In genomic region chr18:3603460-3604259, GRCh38 we compare ENCODE assay signal across 1 cellular context.
TF ChIP-seq lines count a peak whose summit lies in the region.

No MANE protein-coding gene starts in this region.

TF ChIP-seq in WTC11, 78 proteins besides CTCF, POLR2A, EP300 and RAD21 (continued from another document):
- TF ChIP-seq, protein P1, sequence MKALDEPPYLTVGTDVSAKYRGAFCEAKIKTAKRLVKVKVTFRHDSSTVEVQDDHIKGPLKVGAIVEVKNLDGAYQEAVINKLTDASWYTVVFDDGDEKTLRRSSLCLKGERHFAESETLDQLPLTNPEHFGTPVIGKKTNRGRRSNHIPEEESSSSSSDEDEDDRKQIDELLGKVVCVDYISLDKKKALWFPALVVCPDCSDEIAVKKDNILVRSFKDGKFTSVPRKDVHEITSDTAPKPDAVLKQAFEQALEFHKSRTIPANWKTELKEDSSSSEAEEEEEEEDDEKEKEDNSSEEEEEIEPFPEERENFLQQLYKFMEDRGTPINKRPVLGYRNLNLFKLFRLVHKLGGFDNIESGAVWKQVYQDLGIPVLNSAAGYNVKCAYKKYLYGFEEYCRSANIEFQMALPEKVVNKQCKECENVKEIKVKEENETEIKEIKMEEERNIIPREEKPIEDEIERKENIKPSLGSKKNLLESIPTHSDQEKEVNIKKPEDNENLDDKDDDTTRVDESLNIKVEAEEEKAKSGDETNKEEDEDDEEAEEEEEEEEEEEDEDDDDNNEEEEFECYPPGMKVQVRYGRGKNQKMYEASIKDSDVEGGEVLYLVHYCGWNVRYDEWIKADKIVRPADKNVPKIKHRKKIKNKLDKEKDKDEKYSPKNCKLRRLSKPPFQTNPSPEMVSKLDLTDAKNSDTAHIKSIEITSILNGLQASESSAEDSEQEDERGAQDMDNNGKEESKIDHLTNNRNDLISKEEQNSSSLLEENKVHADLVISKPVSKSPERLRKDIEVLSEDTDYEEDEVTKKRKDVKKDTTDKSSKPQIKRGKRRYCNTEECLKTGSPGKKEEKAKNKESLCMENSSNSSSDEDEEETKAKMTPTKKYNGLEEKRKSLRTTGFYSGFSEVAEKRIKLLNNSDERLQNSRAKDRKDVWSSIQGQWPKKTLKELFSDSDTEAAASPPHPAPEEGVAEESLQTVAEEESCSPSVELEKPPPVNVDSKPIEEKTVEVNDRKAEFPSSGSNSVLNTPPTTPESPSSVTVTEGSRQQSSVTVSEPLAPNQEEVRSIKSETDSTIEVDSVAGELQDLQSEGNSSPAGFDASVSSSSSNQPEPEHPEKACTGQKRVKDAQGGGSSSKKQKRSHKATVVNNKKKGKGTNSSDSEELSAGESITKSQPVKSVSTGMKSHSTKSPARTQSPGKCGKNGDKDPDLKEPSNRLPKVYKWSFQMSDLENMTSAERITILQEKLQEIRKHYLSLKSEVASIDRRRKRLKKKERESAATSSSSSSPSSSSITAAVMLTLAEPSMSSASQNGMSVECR (CRISPR knock-in tag; IDR thresholded peaks at IDR 0.05; ENCODE audit: borderline replicate concordance) = no peak
- TF ChIP-seq TEAD4 (CRISPR knock-in tag; IDR thresholded peaks at IDR 0.05) (peak; percentile 56; the same call in 1 of the 2 replicates), TEAD1 (CRISPR knock-in tag; IDR thresholded peaks at IDR 0.05) (peak; percentile 66; the same call in 1 of the 2 replicates), PRRX2 (CRISPR knock-in tag; IDR thresholded peaks at IDR 0.05) (no peak), MAX (CRISPR knock-in tag; IDR thresholded peaks at IDR 0.05) (no peak), ZBTB21 (CRISPR knock-in tag; IDR thresholded peaks at IDR 0.05; ENCODE audit: borderline replicate concordance) (no peak), SP1 (CRISPR knock-in tag; conservative IDR thresholded peaks at IDR 0.05) (peak; percentile 51; the same call in 1 of the 2 replicates), ZNF423 (CRISPR knock-in tag; IDR thresholded peaks at IDR 0.05) (no peak), SMAD4 (CRISPR knock-in tag; IDR thresholded peaks at IDR 0.05) (no peak), ZNF232 (CRISPR knock-in tag; IDR thresholded peaks at IDR 0.05) (0 out of 2 replicates have a peak, but pooled peaks have one; percentile 19), ZNF317 (CRISPR knock-in tag; IDR thresholded peaks at IDR 0.05; ENCODE audit: borderline replicate concordance, low read depth) (no peak), FOXJ3 (CRISPR knock-in tag; IDR thresholded peaks at IDR 0.05; ENCODE audit: borderline replicate concordance) (no peak; the same call in 1 of the 2 replicates), KAT7 (CRISPR knock-in tag; IDR thresholded peaks at IDR 0.05; ENCODE audit: borderline replicate concordance) (0 out of 2 replicates have a peak, but pooled peaks have one; percentile 6), ZNF532 (CRISPR knock-in tag; IDR thresholded peaks at IDR 0.05; ENCODE audit: borderline replicate concordance) (no peak), ZBTB43 (CRISPR knock-in tag; IDR thresholded peaks at IDR 0.05) (no peak), ATF1 (CRISPR knock-in tag; IDR thresholded peaks at IDR 0.05) (no peak), GABPB1 (CRISPR knock-in tag; IDR thresholded peaks at IDR 0.05) (peak; percentile 83), TCF7 (CRISPR knock-in tag; IDR thresholded peaks at IDR 0.05; ENCODE audit: low read depth) (no peak), FOXK1 (CRISPR knock-in tag; IDR thresholded peaks at IDR 0.05) (peak; percentile 33; the same call in 1 of the 2 replicates), USF2 (CRISPR knock-in tag; IDR thresholded peaks at IDR 0.05) (peak; percentile 89), MXD4 (CRISPR knock-in tag; IDR thresholded peaks at IDR 0.05; ENCODE audit: borderline replicate concordance) (no peak), RORB (CRISPR knock-in tag; IDR thresholded peaks at IDR 0.05) (no peak), GTF2I (CRISPR knock-in tag; conservative IDR thresholded peaks at IDR 0.05) (no peak), EMX1 (CRISPR knock-in tag; IDR thresholded peaks at IDR 0.05) (no peak), NFE2L1 (CRISPR knock-in tag; IDR thresholded peaks at IDR 0.05) (peak; percentile 72; the same call in 1 of the 2 replicates), JUN (CRISPR knock-in tag; IDR thresholded peaks at IDR 0.05) (peak; percentile 78; the same call in 1 of the 2 replicates), HMGA2 (CRISPR knock-in tag; IDR thresholded peaks at IDR 0.05) (no peak), ZSCAN18 (CRISPR knock-in tag; IDR thresholded peaks at IDR 0.05) (no peak)
- TF ChIP-seq, protein P2, sequence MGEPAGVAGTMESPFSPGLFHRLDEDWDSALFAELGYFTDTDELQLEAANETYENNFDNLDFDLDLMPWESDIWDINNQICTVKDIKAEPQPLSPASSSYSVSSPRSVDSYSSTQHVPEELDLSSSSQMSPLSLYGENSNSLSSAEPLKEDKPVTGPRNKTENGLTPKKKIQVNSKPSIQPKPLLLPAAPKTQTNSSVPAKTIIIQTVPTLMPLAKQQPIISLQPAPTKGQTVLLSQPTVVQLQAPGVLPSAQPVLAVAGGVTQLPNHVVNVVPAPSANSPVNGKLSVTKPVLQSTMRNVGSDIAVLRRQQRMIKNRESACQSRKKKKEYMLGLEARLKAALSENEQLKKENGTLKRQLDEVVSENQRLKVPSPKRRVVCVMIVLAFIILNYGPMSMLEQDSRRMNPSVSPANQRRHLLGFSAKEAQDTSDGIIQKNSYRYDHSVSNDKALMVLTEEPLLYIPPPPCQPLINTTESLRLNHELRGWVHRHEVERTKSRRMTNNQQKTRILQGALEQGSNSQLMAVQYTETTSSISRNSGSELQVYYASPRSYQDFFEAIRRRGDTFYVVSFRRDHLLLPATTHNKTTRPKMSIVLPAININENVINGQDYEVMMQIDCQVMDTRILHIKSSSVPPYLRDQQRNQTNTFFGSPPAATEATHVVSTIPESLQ (CRISPR knock-in tag; IDR thresholded peaks at IDR 0.05) = no peak
- TF ChIP-seq, protein P3, sequence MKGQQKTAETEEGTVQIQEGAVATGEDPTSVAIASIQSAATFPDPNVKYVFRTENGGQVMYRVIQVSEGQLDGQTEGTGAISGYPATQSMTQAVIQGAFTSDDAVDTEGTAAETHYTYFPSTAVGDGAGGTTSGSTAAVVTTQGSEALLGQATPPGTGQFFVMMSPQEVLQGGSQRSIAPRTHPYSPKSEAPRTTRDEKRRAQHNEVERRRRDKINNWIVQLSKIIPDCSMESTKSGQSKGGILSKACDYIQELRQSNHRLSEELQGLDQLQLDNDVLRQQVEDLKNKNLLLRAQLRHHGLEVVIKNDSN (CRISPR knock-in tag; IDR thresholded peaks at IDR 0.05) = peak; percentile 90
- TF ChIP-seq, protein P4, sequence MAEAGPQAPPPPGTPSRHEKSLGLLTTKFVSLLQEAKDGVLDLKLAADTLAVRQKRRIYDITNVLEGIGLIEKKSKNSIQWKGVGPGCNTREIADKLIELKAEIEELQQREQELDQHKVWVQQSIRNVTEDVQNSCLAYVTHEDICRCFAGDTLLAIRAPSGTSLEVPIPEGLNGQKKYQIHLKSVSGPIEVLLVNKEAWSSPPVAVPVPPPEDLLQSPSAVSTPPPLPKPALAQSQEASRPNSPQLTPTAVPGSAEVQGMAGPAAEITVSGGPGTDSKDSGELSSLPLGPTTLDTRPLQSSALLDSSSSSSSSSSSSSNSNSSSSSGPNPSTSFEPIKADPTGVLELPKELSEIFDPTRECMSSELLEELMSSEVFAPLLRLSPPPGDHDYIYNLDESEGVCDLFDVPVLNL (CRISPR knock-in tag; IDR thresholded peaks at IDR 0.05; ENCODE audit: borderline replicate concordance, low read depth) = no peak
- TF ChIP-seq, protein P5, sequence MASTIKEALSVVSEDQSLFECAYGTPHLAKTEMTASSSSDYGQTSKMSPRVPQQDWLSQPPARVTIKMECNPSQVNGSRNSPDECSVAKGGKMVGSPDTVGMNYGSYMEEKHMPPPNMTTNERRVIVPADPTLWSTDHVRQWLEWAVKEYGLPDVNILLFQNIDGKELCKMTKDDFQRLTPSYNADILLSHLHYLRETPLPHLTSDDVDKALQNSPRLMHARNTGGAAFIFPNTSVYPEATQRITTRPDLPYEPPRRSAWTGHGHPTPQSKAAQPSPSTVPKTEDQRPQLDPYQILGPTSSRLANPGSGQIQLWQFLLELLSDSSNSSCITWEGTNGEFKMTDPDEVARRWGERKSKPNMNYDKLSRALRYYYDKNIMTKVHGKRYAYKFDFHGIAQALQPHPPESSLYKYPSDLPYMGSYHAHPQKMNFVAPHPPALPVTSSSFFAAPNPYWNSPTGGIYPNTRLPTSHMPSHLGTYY (CRISPR knock-in tag; IDR thresholded peaks at IDR 0.05) = no peak; the same call in 1 of the 2 replicates
- TF ChIP-seq, protein P6, sequence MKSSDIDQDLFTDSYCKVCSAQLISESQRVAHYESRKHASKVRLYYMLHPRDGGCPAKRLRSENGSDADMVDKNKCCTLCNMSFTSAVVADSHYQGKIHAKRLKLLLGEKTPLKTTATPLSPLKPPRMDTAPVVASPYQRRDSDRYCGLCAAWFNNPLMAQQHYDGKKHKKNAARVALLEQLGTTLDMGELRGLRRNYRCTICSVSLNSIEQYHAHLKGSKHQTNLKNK (CRISPR knock-in tag; IDR thresholded peaks at IDR 0.05) = peak; percentile 86
- TF ChIP-seq, protein P7, sequence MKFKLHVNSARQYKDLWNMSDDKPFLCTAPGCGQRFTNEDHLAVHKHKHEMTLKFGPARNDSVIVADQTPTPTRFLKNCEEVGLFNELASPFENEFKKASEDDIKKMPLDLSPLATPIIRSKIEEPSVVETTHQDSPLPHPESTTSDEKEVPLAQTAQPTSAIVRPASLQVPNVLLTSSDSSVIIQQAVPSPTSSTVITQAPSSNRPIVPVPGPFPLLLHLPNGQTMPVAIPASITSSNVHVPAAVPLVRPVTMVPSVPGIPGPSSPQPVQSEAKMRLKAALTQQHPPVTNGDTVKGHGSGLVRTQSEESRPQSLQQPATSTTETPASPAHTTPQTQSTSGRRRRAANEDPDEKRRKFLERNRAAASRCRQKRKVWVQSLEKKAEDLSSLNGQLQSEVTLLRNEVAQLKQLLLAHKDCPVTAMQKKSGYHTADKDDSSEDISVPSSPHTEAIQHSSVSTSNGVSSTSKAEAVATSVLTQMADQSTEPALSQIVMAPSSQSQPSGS (CRISPR knock-in tag; IDR thresholded peaks at IDR 0.05; ENCODE audit: borderline replicate concordance, low read depth) = no peak
- TF ChIP-seq, protein P8, sequence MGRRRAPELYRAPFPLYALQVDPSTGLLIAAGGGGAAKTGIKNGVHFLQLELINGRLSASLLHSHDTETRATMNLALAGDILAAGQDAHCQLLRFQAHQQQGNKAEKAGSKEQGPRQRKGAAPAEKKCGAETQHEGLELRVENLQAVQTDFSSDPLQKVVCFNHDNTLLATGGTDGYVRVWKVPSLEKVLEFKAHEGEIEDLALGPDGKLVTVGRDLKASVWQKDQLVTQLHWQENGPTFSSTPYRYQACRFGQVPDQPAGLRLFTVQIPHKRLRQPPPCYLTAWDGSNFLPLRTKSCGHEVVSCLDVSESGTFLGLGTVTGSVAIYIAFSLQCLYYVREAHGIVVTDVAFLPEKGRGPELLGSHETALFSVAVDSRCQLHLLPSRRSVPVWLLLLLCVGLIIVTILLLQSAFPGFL (CRISPR knock-in tag; IDR thresholded peaks at IDR 0.05; ENCODE audit: borderline replicate concordance) = no peak
